Comparison of ENCODE assay signal across 8 cellular contexts in the genomic region with DNA sequence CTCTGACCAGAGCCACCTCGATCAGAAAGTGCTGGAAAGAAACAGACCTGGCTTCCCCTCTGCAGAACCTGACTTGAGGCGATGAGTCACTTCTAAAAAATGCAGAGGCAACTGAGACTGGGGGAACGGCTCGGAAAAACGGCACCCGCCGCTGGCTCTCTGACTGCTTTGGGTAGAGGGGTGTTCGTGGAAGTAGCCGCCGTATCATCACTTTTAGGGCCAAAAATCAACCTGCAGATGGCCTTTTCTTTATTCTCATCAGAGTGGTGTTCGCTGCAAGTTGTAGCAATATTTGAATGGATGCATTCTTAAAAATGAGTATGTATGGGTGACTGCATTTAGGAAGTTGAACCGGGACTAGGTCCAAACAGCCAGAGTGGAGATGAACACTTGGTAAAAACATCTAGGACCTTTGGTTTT. TPM values are rescaled to one million over a fixed set of nuclear protein-coding genes. Genes with fewer than 3 reads are reported as not detected.
DNase-seq lines count a peak whose midpoint lies in the region; ATAC-seq lines count a peak whose summit lies in the region.

No MANE protein-coding gene starts in this region.

- no peak for ATAC-seq in activated CD8-positive, alpha-beta T cell treated with anti-CD3 and anti-CD28 coated beads, Interleukin-2, amount 10 ng/mL, durations not matched to agents 7 days and 5 days
- ATAC-seq in GM18867 (IDR thresholded peaks at IDR 0.05; ENCODE audit: unreplicated experiment), result no peak
- no peak for ATAC-seq in GM18517 (IDR thresholded peaks at IDR 0.05; ENCODE audit: unreplicated experiment)

- H3K9me3 Mint-ChIP-seq in activated CD8-positive, alpha-beta T cell treated with anti-CD3 and anti-CD28 coated beads, Interleukin-2, amount 10 ng/mL, durations not matched to agents 7 days and 5 days (ENCODE audit: insufficient read depth), result no peaks in the 10 kb centered on the region

- peaks cover 6% of the 10 kb centered on the region for H3K4me1 ChIP-seq in neuron (ENCODE audit: insufficient read depth, low read length)

- H3K27me3 ChIP-seq in neuron (ENCODE audit: insufficient read depth, low read length), result no peaks in the 10 kb centered on the region

- peak; percentile 51 for DNase-seq in COLO668 (lab: John Stamatoyannopoulos, UW; ENCODE audit: unreplicated experiment)
- peak; percentile 54 for DNase-seq in HuH-7.5 (ENCODE audit: low spot score)
- peak; percentile 20 for DNase-seq in activated CD8-positive, alpha-beta T cell treated with anti-CD3 and anti-CD28 coated beads, Interleukin-2, amount 10 ng/mL, durations not matched to agents 7 days and 5 days
- peak; percentile 83 for DNase-seq in glomerular visceral epithelial cell (ENCODE audit: extremely low spot score)
- no peak for DNase-seq in OCI-M1 (lab: John Stamatoyannopoulos, UW)

- H3K4me3 ChIP-seq in neuron (ENCODE audit: low read length), result peak overlapping the region; percentile 93

- H3K36me3 ChIP-seq in neuron (ENCODE audit: insufficient read depth, low read length), result no peaks in the 10 kb centered on the region

- CTCF ChIA-PET in activated CD8-positive, alpha-beta T cell treated with anti-CD3 and anti-CD28 coated beads, Interleukin-2, amount 10 ng/mL, durations not matched to agents 7 days and 5 days (lab: Charles Lee), result no interaction called here

- no peak overlapping the region for H3K27ac Mint-ChIP-seq in activated CD8-positive, alpha-beta T cell treated with anti-CD3 and anti-CD28 coated beads, Interleukin-2, amount 10 ng/mL, durations not matched to agents 7 days and 5 days

- H2AFZ ChIP-seq in neuron (ENCODE audit: low read depth, low read length), result peak overlapping the region; percentile 94

- H3K27me3 Mint-ChIP-seq in activated CD8-positive, alpha-beta T cell treated with anti-CD3 and anti-CD28 coated beads, Interleukin-2, amount 10 ng/mL, durations not matched to agents 7 days and 5 days (ENCODE audit: low read depth), result peaks cover 38% of the 10 kb centered on the region

- H3K4me1 Mint-ChIP-seq in activated CD8-positive, alpha-beta T cell treated with anti-CD3 and anti-CD28 coated beads, Interleukin-2, amount 10 ng/mL, durations not matched to agents 7 days and 5 days (ENCODE audit: low read depth), result peaks cover 2% of the 10 kb centered on the region

- peaks cover 1% of the 10 kb centered on the region for H3K9me3 ChIP-seq in neuron (ENCODE audit: low read length)

- POLR2A ChIA-PET in activated CD8-positive, alpha-beta T cell treated with anti-CD3 and anti-CD28 coated beads, Interleukin-2, amount 10 ng/mL, durations not matched to agents 7 days and 5 days (lab: Charles Lee), result no interaction called here

- no peak overlapping the region for H3K4me3 Mint-ChIP-seq in activated CD8-positive, alpha-beta T cell treated with anti-CD3 and anti-CD28 coated beads, Interleukin-2, amount 10 ng/mL, durations not matched to agents 7 days and 5 days

- H3K36me3 Mint-ChIP-seq in activated CD8-positive, alpha-beta T cell treated with anti-CD3 and anti-CD28 coated beads, Interleukin-2, amount 10 ng/mL, durations not matched to agents 7 days and 5 days (ENCODE audit: low read depth), result no peaks in the 10 kb centered on the region

RNA-seq across cellular contexts. Expression of a gene that starts 0.8 kb away (rescaled TPM):
- total RNA-seq in activated CD8-positive, alpha-beta T cell treated with anti-CD3 and anti-CD28 coated beads, Interleukin-2, amount 10 ng/mL, durations not matched to agents 7 days and 5 days, result not detected
